Comparison of ENCODE assay signal across 25 cellular contexts in genomic region chr11:113124578-113124977, GRCh38.
"Had no signal": no experiment of that assay in that cellular context is flagged by ENCODE, and none has a peak within 500 bp of the region (broad histone marks: within the 10 kb centered on the region; RNA-seq: fewer than 3 reads in every experiment).

No MANE protein-coding gene starts in this region.

- ATAC-seq: effector memory CD8-positive, alpha-beta T cell; esophagus mucosa; foreskin keratinocyte; gastrocnemius medialis; gastroesophageal sphincter; heart left ventricle; heart right ventricle had no signal

- DNase-seq: colonic mucosa; cortex of kidney; dermis blood vessel endothelial cell; dorsolateral prefrontal cortex; effector CD4-positive, alpha-beta T cell; effector CD8-positive, alpha-beta T cell; effector memory CD4-positive, alpha-beta T cell; effector memory CD8-positive, alpha-beta T cell; endodermal cell; erythroblast; esophagus squamous epithelium; foreskin fibroblast; foreskin keratinocyte; foreskin melanocyte; gastrocnemius medialis; glutamatergic neuron; head of caudate nucleus; heart left ventricle; heart right ventricle had no signal

- H3K9me3 ChIP-seq: colonic mucosa, esophagus muscularis mucosa, esophagus squamous epithelium, gastrocnemius medialis, gastroesophageal sphincter, heart left ventricle, heart right ventricle had no signal

- H3K9me3 Mint-ChIP-seq: dendritic cell treated with granulocyte-macrophage colony-stimulating factor and Interleukin-4, amounts not matched to agents 40 ng/mL and 50 ng/mL, for 4 days; effector memory CD8-positive, alpha-beta T cell; endodermal cell had no signal

- H3K36me3 ChIP-seq: colonic mucosa, esophagus muscularis mucosa, esophagus squamous epithelium, gastrocnemius medialis, gastroesophageal sphincter, heart left ventricle, heart right ventricle had no signal

- H3K4me1 ChIP-seq: colonic mucosa, esophagus squamous epithelium, foreskin keratinocyte, gastrocnemius medialis had no signal

- H3K4me3 Mint-ChIP-seq: dendritic cell treated with granulocyte-macrophage colony-stimulating factor and Interleukin-4, amounts not matched to agents 40 ng/mL and 50 ng/mL, for 4 days; effector memory CD8-positive, alpha-beta T cell; endodermal cell had no signal

- H3K27ac Mint-ChIP-seq: dendritic cell treated with granulocyte-macrophage colony-stimulating factor and Interleukin-4, amounts not matched to agents 40 ng/mL and 50 ng/mL, for 4 days; effector memory CD8-positive, alpha-beta T cell; endodermal cell had no signal

- H3K27me3 ChIP-seq: colonic mucosa, dorsolateral prefrontal cortex, esophagus muscularis mucosa, foreskin keratinocyte, gastrocnemius medialis, gastroesophageal sphincter, heart left ventricle, heart right ventricle had no signal

- H3K27ac ChIP-seq: colonic mucosa, coronary artery, epithelial cell of prostate, esophagus muscularis mucosa, esophagus squamous epithelium, foreskin keratinocyte, gastrocnemius medialis, gastroesophageal sphincter, heart left ventricle, heart right ventricle had no signal

- H3K4me3 ChIP-seq: colonic mucosa, coronary artery, dorsolateral prefrontal cortex, esophagus muscularis mucosa, esophagus squamous epithelium, gastrocnemius medialis, gastroesophageal sphincter, heart left ventricle, heart right ventricle had no signal
